11 cellular contexts compared by ENCODE assay signal in the genomic region with DNA sequence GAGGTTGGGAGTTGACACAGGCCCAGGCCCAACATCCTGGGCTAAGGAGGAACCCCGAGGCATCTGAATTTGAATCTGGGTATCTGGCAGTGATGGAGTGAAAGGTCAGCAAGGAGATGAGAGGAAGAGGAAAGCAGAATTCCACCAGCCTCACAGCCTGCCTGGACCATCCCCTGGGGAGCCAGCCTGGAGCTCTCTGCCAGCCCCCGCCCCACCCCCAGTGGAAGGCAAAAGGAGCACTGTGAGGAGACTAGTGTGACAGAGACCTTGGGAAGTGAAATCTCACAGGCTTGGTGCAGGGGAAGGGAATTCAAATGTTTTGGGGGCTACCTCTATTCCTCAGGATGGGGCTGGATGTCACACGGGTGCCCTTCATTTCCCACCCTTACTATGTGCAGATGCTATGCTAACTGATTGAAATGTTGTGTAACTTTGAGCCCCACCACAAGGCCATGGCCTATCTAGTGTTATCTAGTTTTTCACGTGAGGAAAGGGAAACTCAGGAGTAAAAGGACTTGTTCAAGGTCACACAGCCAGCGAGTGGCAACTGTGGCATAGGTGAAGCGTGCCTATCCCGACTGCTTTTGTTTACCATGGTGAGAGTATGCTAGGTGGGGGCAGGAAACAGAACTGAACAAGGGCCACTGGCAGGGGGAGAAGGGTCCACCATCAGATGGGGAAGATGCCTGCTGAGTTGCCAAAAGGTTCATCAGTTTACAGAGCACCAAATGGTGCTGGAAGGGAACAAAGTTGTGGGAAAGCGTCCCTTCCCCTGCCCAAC. TPM values are rescaled to one million over a fixed set of nuclear protein-coding genes. Genes with fewer than 3 reads are reported as not detected.
A peak's percentile ranks its signal among the peaks of the same experiment; 100 is the strongest.
DNase-seq lines count a peak whose midpoint lies in the region; ATAC-seq and TF ChIP-seq lines count a peak whose summit lies in the region.
"Had no signal": no experiment of that assay in that cellular context is flagged by ENCODE, and none has a peak within 500 bp of the region (broad histone marks: within the 10 kb centered on the region; RNA-seq: fewer than 3 reads in every experiment).

No MANE protein-coding gene starts in this region.

- BruUV-seq in A673 (replicated peaks; lab: Mats Ljungman, UMichigan) = no TSS peak

- peaks cover 36% of the 10 kb centered on the region for H3K79me2 ChIP-seq in GM23338 (replicated peaks; ENCODE audit: insufficient read depth)

- H3K9me3 ChIP-seq in A673 (ENCODE audit: low read depth, low read length, poor library complexity, severe bottlenecking) = no peaks in the 10 kb centered on the region

- peaks cover 5% of the 10 kb centered on the region for H4K20me1 ChIP-seq in GM23338 (replicated peaks; ENCODE audit: insufficient read depth)

- H3K27ac ChIP-seq in GM23338 (ENCODE audit: low read depth) (peak overlapping the region; percentile 98), layer of hippocampus (ENCODE audit: low read depth, low read length) (peak overlapping the region; percentile 82), skin epidermis (peak overlapping the region in 14 of 21 experiments; percentile 5 to 89 (median 71)), A673 (ENCODE audit: low read depth, low read length, poor library complexity, severe bottlenecking) (no peak overlapping the region)

- no peak overlapping the region for H2AFZ ChIP-seq in GM23338

- H3K4me2 ChIP-seq in GM23338 = peak overlapping the region; percentile 92

- CTCF ChIA-PET in activated B cell treated with CpG ODN at 0.5 μM for 24 hours (lab: Charles Lee) = interaction anchor here (1.4 kb wide), 1 partner anchor 28 kb away, joined by 4 read pairs; no protein-coding TSS in a partner anchor
- CTCF ChIA-PET in activated naive CD4-positive, alpha-beta T cell treated with anti-CD3 and anti-CD28 coated beads for 36 hours (lab: Charles Lee) = interaction anchor here (8.1 kb wide), 1 partner anchor 19 kb away, joined by 93 read pairs; no protein-coding TSS in a partner anchor
- CTCF ChIA-PET in A673 (lab: Charles Lee) = interaction anchor here (0.5 to 1.4 kb wide), 3 partner anchors 17 to 26 kb away, joined by 3 to 9 read pairs (median 5); no protein-coding TSS in a partner anchor

- H3K4me1 ChIP-seq in GM23338 (ENCODE audit: insufficient read depth) (peaks cover 56% of the 10 kb centered on the region), A673 (ENCODE audit: insufficient read depth, low read length, poor library complexity, severe bottlenecking) (peaks cover 59% of the 10 kb centered on the region)

- TF ChIP-seq CTCF in GM23338 (conservative IDR thresholded peaks at IDR 0.05; ENCODE audit: low read depth in 2 of 2) (no peak), activated B cell treated with CpG ODN at 0.5 μM for 24 hours (IDR thresholded peaks at IDR 0.05) (no peak), A673 (conservative IDR thresholded peaks at IDR 0.05; ENCODE audit: low read depth, low read length) (no peak)

- H3K9me3 Mint-ChIP-seq in GM23338 (no peaks in the 10 kb centered on the region; the same call in 2 of the 3 replicates), activated B cell treated with CpG ODN at 0.5 μM for 24 hours (no peaks in the 10 kb centered on the region)
- no peaks in the 10 kb centered on the region for H3K9me3 Mint-ChIP-seq in activated naive CD4-positive, alpha-beta T cell treated with anti-CD3 and anti-CD28 coated beads for 36 hours

- peaks cover 64% of the 10 kb centered on the region for H3F3A ChIP-seq in GM23338 (replicated peaks; ENCODE audit: low read depth)

- ATAC-seq in GM23338 (no peak), activated B cell treated with CpG ODN at 0.5 μM for 24 hours (ENCODE audit: low read depth) (no peak), left lobe of liver (no peak)

- no peaks in the 10 kb centered on the region for H3K36me3 ChIP-seq in GM23338 (ENCODE audit: insufficient read depth)
- no peaks in the 10 kb centered on the region for H3K36me3 ChIP-seq in A673 (ENCODE audit: insufficient read depth, low read length, poor library complexity, severe bottlenecking)

- H3K27me3 ChIP-seq in GM23338 (ENCODE audit: insufficient read depth) = no peaks in the 10 kb centered on the region
- H3K27me3 ChIP-seq in layer of hippocampus (ENCODE audit: control insufficient read depth, insufficient read depth, low read length) = no peaks in the 10 kb centered on the region
- H3K27me3 ChIP-seq in A673 (replicated peaks; ENCODE audit: insufficient read depth, low read depth, low read length, poor library complexity) = no peaks in the 10 kb centered on the region

- DNase-seq in GM23338 (ENCODE audit: low spot score) (no peak), activated B cell treated with CpG ODN at 0.5 μM for 24 hours (no peak), NCI-H146 (lab: John Stamatoyannopoulos, UW) (no peak), left lobe of liver (ENCODE audit: low spot score) (no peak), A673 (ENCODE audit: low spot score) (no peak)
- no peak for DNase-seq in activated naive CD4-positive, alpha-beta T cell treated with anti-CD3 and anti-CD28 coated beads for 36 hours
- DNase-seq: activated naive CD4-positive, alpha-beta T cell treated with Interleukin-2 at 50 U/mL for 16 hours; Karpas-422; NCI-H774 had no signal

- no peaks in the 10 kb centered on the region for H3K9me2 ChIP-seq in GM23338 (ENCODE audit: insufficient read depth)

- peak overlapping the region; percentile 94 for H3K27ac Mint-ChIP-seq in GM23338
- no peak overlapping the region for H3K27ac Mint-ChIP-seq in activated B cell treated with CpG ODN at 0.5 μM for 24 hours
- no peak overlapping the region for H3K27ac Mint-ChIP-seq in activated naive CD4-positive, alpha-beta T cell treated with anti-CD3 and anti-CD28 coated beads for 36 hours

- H3K4me3 Mint-ChIP-seq in GM23338 (peak overlapping the region; percentile 66), activated B cell treated with CpG ODN at 0.5 μM for 24 hours (peak overlapping the region; percentile 56)
- no peak overlapping the region for H3K4me3 Mint-ChIP-seq in activated naive CD4-positive, alpha-beta T cell treated with anti-CD3 and anti-CD28 coated beads for 36 hours

- no peaks in the 10 kb centered on the region for H3K36me3 Mint-ChIP-seq in GM23338 (ENCODE audit: low read depth)
- no peaks in the 10 kb centered on the region for H3K36me3 Mint-ChIP-seq in activated B cell treated with CpG ODN at 0.5 μM for 24 hours (ENCODE audit: low read depth)
- H3K36me3 Mint-ChIP-seq in activated naive CD4-positive, alpha-beta T cell treated with anti-CD3 and anti-CD28 coated beads for 36 hours (ENCODE audit: low read depth) = no peaks in the 10 kb centered on the region

- H3K4me1 Mint-ChIP-seq in GM23338 (peaks cover 65% of the 10 kb centered on the region), activated B cell treated with CpG ODN at 0.5 μM for 24 hours (peaks cover 36% of the 10 kb centered on the region)
- H3K4me1 Mint-ChIP-seq in activated naive CD4-positive, alpha-beta T cell treated with anti-CD3 and anti-CD28 coated beads for 36 hours (ENCODE audit: low read depth) = peaks cover 7% of the 10 kb centered on the region

- H3K4me3 ChIP-seq in GM23338 (peak overlapping the region; percentile 65), skin epidermis (no peak overlapping the region), A673 (ENCODE audit: low read depth, low read length, poor library complexity, severe bottlenecking) (no peak overlapping the region)

- H3K27me3 Mint-ChIP-seq in GM23338 (ENCODE audit: insufficient read depth, low read depth, poor library complexity) = peaks cover 9% of the 10 kb centered on the region
- no peaks in the 10 kb centered on the region for H3K27me3 Mint-ChIP-seq in activated B cell treated with CpG ODN at 0.5 μM for 24 hours
- no peaks in the 10 kb centered on the region for H3K27me3 Mint-ChIP-seq in activated naive CD4-positive, alpha-beta T cell treated with anti-CD3 and anti-CD28 coated beads for 36 hours (ENCODE audit: low read depth)

- intact Hi-C loops in activated B cell treated with CpG ODN at 0.5 μM for 24 hours (cut with micrococcal nuclease) = no loop called here
- intact Hi-C loops in activated naive CD4-positive, alpha-beta T cell treated with anti-CD3 and anti-CD28 coated beads for 36 hours (cut with micrococcal nuclease) = no loop called here
- intact Hi-C loops in A673 (cut with micrococcal nuclease; ENCODE audit: unreplicated experiment) = no loop called here

- POLR2A ChIA-PET in activated B cell treated with CpG ODN at 0.5 μM for 24 hours (lab: Charles Lee) (no interaction called here), A673 (lab: Charles Lee; ENCODE audit: low non-redundant PET) (interaction anchor here (0.6 kb wide), 1 partner anchor 181 kb away, joined by 4 read pairs; no protein-coding TSS in a partner anchor)

TF ChIP-seq in GM23338, 12 proteins besides CTCF, POLR2A, EP300 and RAD21 (continues in another document):
- TF ChIP-seq ZNF114 (CRISPR knock-in tag; IDR thresholded peaks at IDR 0.05) (no peak), NANOG (IDR thresholded peaks at IDR 0.05; ENCODE audit: borderline replicate concordance) (no peak), POLR2AphosphoS5 (IDR thresholded peaks at IDR 0.05; ENCODE audit: low read depth) (no peak)

RNA-seq across cellular contexts. Expression of gene AHDC1, which starts 29.8 kb away (rescaled TPM):
- 19.1 and 22.2 TPM in 2 replicates for total RNA-seq in GM23338 (2014; rRNA removed; shearing (Covaris generic))
- polyA plus RNA-seq in GM23338 (2016; fragmentation: Nextera tagmentation; extraction: Ambion mirVana) = 6.8 and 8.3 TPM in 2 replicates
- total RNA-seq in activated B cell treated with CpG ODN at 0.5 μM for 24 hours (22.4 and 23.3 TPM in 2 replicates), left lobe of liver (20.0 TPM), A673 (2021) (33.2 and 34.2 TPM in 2 replicates)
- total RNA-seq in activated naive CD4-positive, alpha-beta T cell treated with anti-CD3 and anti-CD28 coated beads for 36 hours = 10 to 100 TPM in 1 of 2 experiments, 1 to 10 TPM in 1; 7.7 to 10.1 TPM
